In the genomic region with DNA sequence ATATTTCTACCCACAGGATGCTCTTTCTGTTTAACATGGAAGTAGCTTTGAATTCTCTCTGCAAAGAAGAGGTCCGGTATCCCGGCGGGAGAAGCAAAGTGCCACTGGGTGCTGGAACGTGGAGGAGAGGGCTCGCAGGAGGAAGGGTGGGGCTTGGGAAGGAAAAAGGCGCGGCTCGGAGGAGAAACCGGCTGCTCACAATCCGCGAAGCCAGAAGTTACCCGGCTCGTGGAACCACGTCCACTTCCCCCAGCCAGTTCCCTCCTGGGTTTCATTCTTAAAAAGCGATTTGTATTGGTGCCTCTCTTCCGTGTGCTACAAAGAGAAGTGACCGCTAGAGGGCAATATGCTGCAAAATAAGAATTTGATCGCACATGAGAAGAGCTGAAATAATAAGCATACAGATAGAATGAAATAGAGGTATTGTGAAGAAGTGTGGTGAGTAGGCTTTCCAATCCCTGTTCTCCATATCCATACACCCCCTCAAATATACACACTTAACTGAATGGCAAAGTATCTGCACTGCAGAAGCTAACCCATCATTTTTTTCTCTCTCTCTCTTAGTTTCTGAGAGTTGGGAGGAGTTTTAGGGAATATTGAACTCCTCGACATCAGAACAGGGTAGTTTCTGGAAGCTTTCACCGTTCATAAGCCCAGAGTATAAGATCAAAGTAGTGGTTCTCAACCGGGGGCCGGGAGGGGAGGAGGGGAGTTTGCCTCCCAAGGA, we compare ENCODE assay signal across 8 cellular contexts. TPM values are rescaled to one million over a fixed set of nuclear protein-coding genes. Genes with fewer than 3 reads are reported as not detected.
DNase-seq lines count a peak whose midpoint lies in the region; TF ChIP-seq lines count a peak whose summit lies in the region.

No MANE protein-coding gene starts in this region.

- H3K36me3 ChIP-seq in neural progenitor cell, result no peaks in the 10 kb centered on the region
- no peaks in the 10 kb centered on the region for H3K36me3 ChIP-seq in tibial artery

- H3K27me3 ChIP-seq in H9 (ENCODE audit: insufficient read depth, low read length), result no peaks in the 10 kb centered on the region
- H3K27me3 ChIP-seq in neural progenitor cell, result peaks cover 14% of the 10 kb centered on the region
- H3K27me3 ChIP-seq in tibial artery, result peaks cover 0 to 2% of the 10 kb centered on the region in 2 donors

- CTCF ChIA-PET in RWPE1 (lab: Yijun Ruan, JAX), result interaction anchor here (0.5 to 2.6 kb wide), 43 partner anchors 10 to 1192 kb away, joined by 3 to 33 read pairs (median 4); partner anchors contain the start of gene TRIL

- H3K23me2 ChIP-seq in H9 (ENCODE audit: insufficient read length, low read depth, low read length, poor library complexity, severe bottlenecking), result peaks cover 4% of the 10 kb centered on the region

- no peak overlapping the region for H3K4ac ChIP-seq in H9 (ENCODE audit: low read depth, low read length)

- H3K27ac ChIP-seq in H9 (ENCODE audit: insufficient read length, low read depth, low read length) (no peak overlapping the region), RWPE1 (no peak overlapping the region), neural progenitor cell (no peak overlapping the region), tibial artery (no peak overlapping the region)

- H2BK120ac ChIP-seq in H9 (ENCODE audit: low read depth, low read length, poor library complexity, severe bottlenecking), result no peak overlapping the region

- H3K27me3 Mint-ChIP-seq in H9 (ENCODE audit: low read depth), result peaks cover 17% of the 10 kb centered on the region
- H3K27me3 Mint-ChIP-seq in neural progenitor cell (ENCODE audit: insufficient read depth, low read depth), result peaks cover 16% of the 10 kb centered on the region

- H3K9me3 Mint-ChIP-seq in H9 (peaks cover 3 to 7% of the 10 kb centered on the region in 2 experiments; a peak in 3 of 5 replicates), neural progenitor cell (peaks cover 4% of the 10 kb centered on the region)

- H3K4me1 Mint-ChIP-seq in H9 (peaks cover 41 to 43% of the 10 kb centered on the region in 2 experiments), neural progenitor cell (peaks cover 41% of the 10 kb centered on the region)

- no peaks in the 10 kb centered on the region for H3K79me1 ChIP-seq in H9 (ENCODE audit: insufficient read depth, low read depth, low read length, poor library complexity, severe bottlenecking)

- no peak overlapping the region for H3K14ac ChIP-seq in H9 (ENCODE audit: insufficient read depth, low read length)

- no peak overlapping the region for H4K8ac ChIP-seq in H9 (replicated peaks; ENCODE audit: insufficient read length, low read depth, low read length)

- in situ Hi-C loops in G401 (cut with HindIII; ENCODE audit: low sequenced_read_pairs), result no loop called here

- POLR2A ChIA-PET in RWPE1 (lab: Yijun Ruan, JAX; ENCODE audit: low non-redundant PET), result no interaction called here

- H3K23ac ChIP-seq in H9 (ENCODE audit: insufficient read length, low read depth, low read length), result no peak overlapping the region

- no peak overlapping the region for H2BK12ac ChIP-seq in H9 (ENCODE audit: insufficient read length, low read depth, low read length)

- no peak overlapping the region for H2AK5ac ChIP-seq in H9 (ENCODE audit: insufficient read length, low read length)

- no peak overlapping the region for H3K9ac ChIP-seq in H9 (ENCODE audit: extremely low read depth, insufficient read length, low read length)
- no peak overlapping the region for H3K9ac ChIP-seq in neural progenitor cell

- H3K4me3 Mint-ChIP-seq in H9 (peak overlapping the region; percentile 76 to 77), neural progenitor cell (peak overlapping the region; percentile 81)

- H2AFZ ChIP-seq in H9 (ENCODE audit: low read length) (peak overlapping the region; percentile 83), neural progenitor cell (replicated peaks) (peak overlapping the region; percentile 97)

- H3K18ac ChIP-seq in H9 (ENCODE audit: insufficient read length, low read depth, low read length), result peak overlapping the region; percentile 49

- no peaks in the 10 kb centered on the region for H3F3A ChIP-seq in neural progenitor cell (ENCODE audit: low read depth)

- H2BK15ac ChIP-seq in H9 (ENCODE audit: low read depth, low read length), result no peak overlapping the region

- no peak overlapping the region for H3T11ph ChIP-seq in H9 (ENCODE audit: low read length)

- no peaks in the 10 kb centered on the region for H4K20me1 ChIP-seq in H9 (ENCODE audit: control insufficient read depth, insufficient read depth, insufficient read length)
- no peaks in the 10 kb centered on the region for H4K20me1 ChIP-seq in neural progenitor cell (ENCODE audit: low read depth)

- H3K4me3 ChIP-seq in neural progenitor cell (peak overlapping the region; percentile 52), tibial artery (peak overlapping the region; percentile 46 to 53)

- H3K4me2 ChIP-seq in H9 (ENCODE audit: insufficient read depth, insufficient read length, low read length), result peak overlapping the region; percentile 36
- peak overlapping the region; percentile 79 for H3K4me2 ChIP-seq in neural progenitor cell

- DNase-seq in G401 (ENCODE audit: low spot score), result peak; percentile 94
- peak; percentile 67 for DNase-seq in H9
- DNase-seq in LoVo (ENCODE audit: low spot score), result peak; percentile 87
- DNase-seq in RWPE1 (ENCODE audit: low spot score), result peak; percentile 82
- DNase-seq in activated effector memory CD4-positive, alpha-beta T cell treated with anti-CD3 and anti-CD28 coated beads, Interleukin-2, amount 50 U/mL, for 16 hours, result peak; percentile 70
- peak; percentile 80 for DNase-seq in foreskin melanocyte
- DNase-seq in neural progenitor cell (ENCODE audit: low spot score), result peak; percentile 90
- peak; percentile 78 to 79 for DNase-seq in tibial artery

- H3K9me3 ChIP-seq in H9 (ENCODE audit: control insufficient read depth, low read depth, low read length), result no peaks in the 10 kb centered on the region
- no peaks in the 10 kb centered on the region for H3K9me3 ChIP-seq in neural progenitor cell (ENCODE audit: low read depth)
- H3K9me3 ChIP-seq in tibial artery, result no peaks in the 10 kb centered on the region

- H3K79me2 ChIP-seq in H9 (ENCODE audit: insufficient read depth, low read length) (no peaks in the 10 kb centered on the region), neural progenitor cell (ENCODE audit: low read depth) (no peaks in the 10 kb centered on the region)

- H3K4me1 ChIP-seq in H9 (ENCODE audit: insufficient read depth, low read length) (no peaks in the 10 kb centered on the region; the same call in 1 of the 2 replicates), neural progenitor cell (no peaks in the 10 kb centered on the region), tibial artery (peaks cover 0 to 16% (median 7%) of the 10 kb centered on the region in 4 donors)

- H3K27ac Mint-ChIP-seq in H9, result peak overlapping the region in 2 of 3 experiments; percentile 83 to 88; a peak in 3 of 7 replicates
- peak overlapping the region; percentile 72 for H3K27ac Mint-ChIP-seq in neural progenitor cell

- TF ChIP-seq CTCF in H9 (conservative IDR thresholded peaks at IDR 0.05) (peak; percentile 90), RWPE1 (conservative IDR thresholded peaks at IDR 0.05; ENCODE audit: low read depth) (peak; percentile 88), neural progenitor cell (IDR thresholded peaks at IDR 0.05) (peak; percentile 90), tibial artery (IDR thresholded peaks at IDR 0.05) (peak; percentile 78)

- H3K56ac ChIP-seq in H9 (ENCODE audit: insufficient read length, low read depth, low read length), result no peak overlapping the region

- no peak overlapping the region for H2BK5ac ChIP-seq in H9 (ENCODE audit: insufficient read length, low read length)

- H2BK20ac ChIP-seq in H9 (ENCODE audit: low read depth, low read length, poor library complexity, severe bottlenecking), result no peak overlapping the region

- H4K5ac ChIP-seq in H9 (ENCODE audit: insufficient read length, low read depth, low read length), result no peak overlapping the region

- intact Hi-C loops in tibial artery (cut with DNase I; ENCODE audit: low total_unique reads), result no loop called here

- WGBS in H9 (ENCODE audit: extremely low coverage, insufficient read length, low lambda C conversion rate), result no CpG with 5 or more reads among the region's 22 CpGs

- H3K36me3 Mint-ChIP-seq in H9 (ENCODE audit: insufficient read depth in 1 of 3, low read depth in 3 of 3), result peaks cover 0 to 8% (median 0%) of the 10 kb centered on the region in 3 experiments; a peak in 2 of 7 replicates
- no peaks in the 10 kb centered on the region for H3K36me3 Mint-ChIP-seq in neural progenitor cell

- H4K91ac ChIP-seq in H9 (ENCODE audit: insufficient read length, low read depth, low read length), result no peak overlapping the region

RNA-seq across cellular contexts. Expression of gene TRIL, which starts 31.1 kb away (rescaled TPM):
- not detected in 2 replicates for total RNA-seq in G401 (2014; rRNA removed; shearing (Covaris generic))
- total RNA-seq in H9 (2021) (3.1 and 3.3 TPM in 2 replicates), neural progenitor cell (ENCODE audit: low replicate concordance) (8.5 and 14.3 TPM in 2 replicates)
